30 cellular contexts compared by ENCODE assay signal in genomic region chr18:43278401-43278800, GRCh38. TPM values are rescaled to one million over a fixed set of nuclear protein-coding genes. Genes with fewer than 3 reads are reported as not detected.
A peak's percentile ranks its signal among the peaks of the same experiment; 100 is the strongest.
DNase-seq lines count a peak whose midpoint lies in the region; ATAC-seq lines count a peak whose summit lies in the region.
"Had no signal": no experiment of that assay in that cellular context is flagged by ENCODE, and none has a peak within 500 bp of the region (broad histone marks: within the 10 kb centered on the region; RNA-seq: fewer than 3 reads in every experiment).

No MANE protein-coding gene starts in this region.

- DNase-seq in NCI-H1694 treated with DMSO at 0.1 percent for 48 hours (lab: John Stamatoyannopoulos, UW) (peak; percentile 16), NCI-H1694 (lab: John Stamatoyannopoulos, UW) (no peak), COLO668 (lab: John Stamatoyannopoulos, UW; ENCODE audit: unreplicated experiment) (peak; percentile 22), NCI-H446 treated with DMSO at 0.1 percent for 48 hours (lab: John Stamatoyannopoulos, UW) (peak; percentile 15), cerebellum (ENCODE audit: low spot score) (peak; percentile 60), DMS79 (lab: John Stamatoyannopoulos, UW) (no peak)
- no peak for DNase-seq in stimulated activated CD4-positive, alpha-beta T cell treated with anti-CD3 and anti-CD28 coated beads, Interleukin-4, amount 100 ng/mL, for 4 hours
- DNase-seq: activated CD4-positive, alpha-beta memory T cell treated with anti-CD3 and anti-CD28 coated beads, Interleukin-2, amount 10 ng/mL, durations not matched to agents 7 days and 5 days; activated CD4-positive, CD25-positive, alpha-beta regulatory T cell treated with anti-CD3 and anti-CD28 coated beads, Interleukin-2, amount 50 U/mL, for 72 hours; AML-193; CD4-positive, alpha-beta memory T cell; dermis blood vessel endothelial cell; DMS79 treated with DMSO at 0.1 percent for 48 hours; immature natural killer cell; KBM-7; mesenchymal stem cell; MG63; NCI-H1436 treated with DMSO at 0.1 percent for 48 hours; NCI-H526 treated with DMSO at 0.1 percent for 48 hours; RPMI8226; stimulated activated CD4-positive, alpha-beta T cell treated with anti-CD3 and anti-CD28 coated beads, Interleukin-1b, Interleukin-23, amount 100 ng/mL, for 48 hours; T-helper 17 cell; transverse colon had no signal

- no peak for ATAC-seq in HG02588 (IDR thresholded peaks at IDR 0.05; ENCODE audit: unreplicated experiment)
- ATAC-seq: A549, gastroesophageal sphincter, left lobe of liver, T-helper 17 cell had no signal

RNA-seq across cellular contexts. Expression of gene SYT4, which starts 1.1 kb away (rescaled TPM):
- total RNA-seq in cerebellum: 121 TPM
- total RNA-seq: activated T-helper 2 cell treated with anti-CD3 and anti-CD28 coated beads, Interferon-gamma antibody, Interleukin-2, Interleukin-4, amounts not matched to agents 10 μg/mL and 5 μg/mL and 100 μg/mL, durations not matched to agents 14 hours and 24 hours and 36 hours; cardiac septum; CD4-positive, alpha-beta memory T cell; dermis blood vessel endothelial cell; fibroblast of lung; left lobe of liver had no signal

Comparison
In these comparisons a context has a peak if more than half of its experiments do, and no peak if none do; other contexts are left out.
1. DNase-seq: peak in NCI-H1694 treated with DMSO at 0.1 percent for 48 hours (single experiment), COLO668 (single experiment), NCI-H446 treated with DMSO at 0.1 percent for 48 hours (single experiment) and cerebellum (single experiment); none in NCI-H1694 (single experiment), stimulated activated CD4-positive, alpha-beta T cell treated with anti-CD3 and anti-CD28 coated beads, Interleukin-4, amount 100 ng/mL, for 4 hours (0 of 2) and DMS79 (single experiment).